Comparison of ENCODE assay signal across 8 cellular contexts in genomic region chr1:58781541-58782307, GRCh38. TPM values are rescaled to one million over a fixed set of nuclear protein-coding genes. Genes with fewer than 3 reads are reported as not detected.
DNase-seq lines count a peak whose midpoint lies in the region; ATAC-seq and TF ChIP-seq lines count a peak whose summit lies in the region.

No MANE protein-coding gene starts in this region.

- H3K4me3 Mint-ChIP-seq in stimulated activated naive B cell treated with anti-CD40 and anti-IgM and Interleukin-4, amounts not matched to agents 10 μg/mL and 1 μg/mL and 100 μg/mL, for 72 hours = peak overlapping the region; percentile 90 to 97

- no peak for ATAC-seq in stimulated activated naive B cell treated with anti-CD40 and anti-IgM and Interleukin-4, amounts not matched to agents 10 μg/mL and 1 μg/mL and 100 μg/mL, for 72 hours (replicated peaks)
- no peak for ATAC-seq in HG02885 (IDR thresholded peaks at IDR 0.05; ENCODE audit: poor library complexity, unreplicated experiment)

- H3K4me1 Mint-ChIP-seq in stimulated activated naive B cell treated with anti-CD40 and anti-IgM and Interleukin-4, amounts not matched to agents 10 μg/mL and 1 μg/mL and 100 μg/mL, for 72 hours = peaks cover 18 to 38% of the 10 kb centered on the region in 2 donors

- H3K4me3 ChIP-seq in epithelial cell of proximal tubule (ENCODE audit: low read depth, low read length) (peak overlapping the region; percentile 95), mononuclear cell (ENCODE audit: low read length) (peak overlapping the region; percentile 82)

- H3K4me1 ChIP-seq in mononuclear cell (ENCODE audit: insufficient read depth, low read length) = peaks cover 36% of the 10 kb centered on the region

- H3K36me3 Mint-ChIP-seq in stimulated activated naive B cell treated with anti-CD40 and anti-IgM and Interleukin-4, amounts not matched to agents 10 μg/mL and 1 μg/mL and 100 μg/mL, for 72 hours = peaks cover 19 to 33% of the 10 kb centered on the region in 2 donors

- peak; percentile 53 for DNase-seq in GM13977 (ENCODE audit: low spot score)
- peak; percentile 47 for DNase-seq in NCI-H82 treated with DMSO at 0.1 percent for 48 hours (lab: John Stamatoyannopoulos, UW; ENCODE audit: unreplicated experiment)
- DNase-seq in activated T-cell treated with anti-CD3 and anti-CD28 coated beads for 1 hour (ENCODE audit: low read depth) = peak; percentile 35
- DNase-seq in epithelial cell of proximal tubule (ENCODE audit: low read depth) = no peak
- DNase-seq in stimulated activated naive B cell treated with anti-CD40 and anti-IgM and Interleukin-4, amounts not matched to agents 10 μg/mL and 1 μg/mL and 100 μg/mL, for 72 hours = peak; percentile 32

- no peaks in the 10 kb centered on the region for H3K27me3 Mint-ChIP-seq in stimulated activated naive B cell treated with anti-CD40 and anti-IgM and Interleukin-4, amounts not matched to agents 10 μg/mL and 1 μg/mL and 100 μg/mL, for 72 hours

- H3K27ac ChIP-seq in 22Rv1 = peak overlapping the region; percentile 97

- peaks cover 26% of the 10 kb centered on the region for H3K27me3 ChIP-seq in mononuclear cell (ENCODE audit: insufficient read depth, low read length)

- no peaks in the 10 kb centered on the region for H3K9me3 Mint-ChIP-seq in stimulated activated naive B cell treated with anti-CD40 and anti-IgM and Interleukin-4, amounts not matched to agents 10 μg/mL and 1 μg/mL and 100 μg/mL, for 72 hours

- no peaks in the 10 kb centered on the region for H3K9me3 ChIP-seq in mononuclear cell (ENCODE audit: low read depth, low read length)

- peak overlapping the region; percentile 96 for H3K27ac Mint-ChIP-seq in stimulated activated naive B cell treated with anti-CD40 and anti-IgM and Interleukin-4, amounts not matched to agents 10 μg/mL and 1 μg/mL and 100 μg/mL, for 72 hours

- no peak for TF ChIP-seq CTCF in 22Rv1 (IDR thresholded peaks at IDR 0.05)
- peak; percentile 48 for TF ChIP-seq CTCF in GM13977 (IDR thresholded peaks at IDR 0.05; ENCODE audit: extremely low read depth, insufficient read depth, missing control alignments)
- peak; percentile 39 for TF ChIP-seq CTCF in epithelial cell of proximal tubule (conservative IDR thresholded peaks at IDR 0.05; ENCODE audit: low read depth, low read length)

- in situ Hi-C loops in GM13977 (cut with MboI; ENCODE audit: low pct_unique_long_range_greater_than_20kb, low sequenced_read_pairs, unreplicated experiment) = loop anchor here (25.0 kb wide), 1 partner anchor 506 kb away; the partner anchor contains the start of gene FGGY

RNA-seq across cellular contexts. Expression of gene JUN, which starts 2.1 kb away (rescaled TPM):
- total RNA-seq in epithelial cell of proximal tubule (89.6 and 91.6 TPM in 2 replicates), mononuclear cell (1,080 TPM)

Comparison
In these comparisons a context has a peak if more than half of its experiments do, and no peak if none do; other contexts are left out.
1. RNA of gene JUN, which starts 2.1 kb away (total RNA-seq): 1,080 TPM in mononuclear cell (single experiment); 89.6 to 91.6 TPM in epithelial cell of proximal tubule; every median in the first group is over 10 times any median in the second.